In the genomic region with DNA sequence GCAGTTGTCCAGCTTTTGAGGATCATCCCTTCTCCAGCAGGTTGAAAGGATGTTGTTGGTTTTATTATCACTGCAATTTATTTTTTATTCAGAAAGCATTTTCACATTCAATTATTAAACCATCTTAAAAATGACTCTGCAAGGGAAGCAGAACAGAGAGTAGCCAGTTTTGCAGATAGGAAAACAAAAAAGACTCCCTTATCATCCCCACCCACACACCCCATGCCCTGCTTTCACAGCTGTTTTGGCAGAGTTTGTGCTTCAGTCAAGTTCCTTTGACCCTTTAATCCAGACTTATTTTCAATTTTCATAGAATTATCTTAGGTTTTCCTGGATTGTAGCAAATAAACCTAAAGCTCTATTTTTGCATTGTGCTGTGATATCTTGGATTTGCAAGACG, we compare ENCODE assay signal across 30 cellular contexts. TPM values are rescaled to one million over a fixed set of nuclear protein-coding genes. Genes with fewer than 3 reads are reported as not detected.
"Had no signal": no experiment of that assay in that cellular context is flagged by ENCODE, and none has a peak within 500 bp of the region (broad histone marks: within the 10 kb centered on the region; RNA-seq: fewer than 3 reads in every experiment).

No MANE protein-coding gene starts in this region.

- H3K27ac ChIP-seq: coronary artery, dorsolateral prefrontal cortex, esophagus muscularis mucosa, gastrocnemius medialis, heart right ventricle, left lung, lower lobe of right lung had no signal

- ATAC-seq: gastrocnemius medialis, heart right ventricle, left cardiac atrium, left lung, left ventricle myocardium superior, lower lobe of right lung, mucosa of descending colon had no signal

- H3K4me3 ChIP-seq: coronary artery, dorsolateral prefrontal cortex, esophagus muscularis mucosa, gastrocnemius medialis, heart right ventricle, left lung, lower lobe of right lung, mucosa of descending colon had no signal

- H3K9me3 ChIP-seq: esophagus muscularis mucosa, gastrocnemius medialis, heart right ventricle, left lung, lower lobe of right lung, mucosa of descending colon had no signal

- H3K27me3 ChIP-seq: dorsolateral prefrontal cortex, esophagus muscularis mucosa, gastrocnemius medialis, heart right ventricle, left lung had no signal

- FAIRE-seq: colon, endothelial cell of umbilical vein, islet of Langerhans, keratinocyte had no signal

- DNase-seq: dermis blood vessel endothelial cell; effector CD4-positive, alpha-beta T cell; effector memory CD4-positive, alpha-beta T cell; foreskin fibroblast; foreskin melanocyte; gastrocnemius medialis; glutamatergic neuron; head of caudate nucleus; heart right ventricle; hippocampal formation; left cardiac atrium; left lung; left ventricle myocardium superior; lower lobe of right lung; mesenchymal stem cell; mucosa of descending colon; naive B cell had no signal

- H3K36me3 ChIP-seq: esophagus muscularis mucosa, gastrocnemius medialis, heart right ventricle, left lung, lower lobe of right lung had no signal

- H3K4me1 ChIP-seq: esophagus muscularis mucosa, gastrocnemius medialis, heart right ventricle, left lung, lower lobe of right lung had no signal

RNA-seq across cellular contexts. Expression of a gene that starts 44.4 kb away (rescaled TPM):
- total RNA-seq: dermis blood vessel endothelial cell, endothelial cell of umbilical vein, epithelial cell of proximal tubule, gastrocnemius medialis, glomerular endothelial cell, heart right ventricle, kidney epithelial cell, left cardiac atrium, left ventricle myocardium superior, lung microvascular endothelial cell, mesenteric fat pad, mucosa of descending colon, myocyte had no signal
- polyA plus RNA-seq: endothelial cell of umbilical vein had no signal
